Comparison of ENCODE assay signal across 8 cellular contexts in genomic region chr1:65792671-65793358, GRCh38. TPM values are rescaled to one million over a fixed set of nuclear protein-coding genes. Genes with fewer than 3 reads are reported as not detected.
DNase-seq lines count a peak whose midpoint lies in the region; ATAC-seq and TF ChIP-seq lines count a peak whose summit lies in the region.

TSS of gene PDE4B (plus strand) at chr1:65792895.

- H3K27me3 Mint-ChIP-seq in activated CD8-positive, alpha-beta T cell treated with anti-CD3 and anti-CD28 coated beads, Interleukin-2, amount 10 ng/mL, durations not matched to agents 7 days and 5 days (ENCODE audit: low read depth): peaks cover 52% of the 10 kb centered on the region

- peak within 1 kb of the TSS; percentile 78 for H3K4me3 ChIP-seq in iPS-15b (ENCODE audit: low read depth, low read length)
- H3K4me3 ChIP-seq in spleen: peak within 1 kb of the TSS in 7 of 8 donors; percentile 18 to 61 (median 37)

- peak within 1 kb of the TSS; percentile 21 for H3K4me3 Mint-ChIP-seq in activated CD8-positive, alpha-beta T cell treated with anti-CD3 and anti-CD28 coated beads, Interleukin-2, amount 10 ng/mL, durations not matched to agents 7 days and 5 days

- TF ChIP-seq POLR2A in spleen (IDR thresholded peaks at IDR 0.05): no peak

- H3K27ac Mint-ChIP-seq in activated CD8-positive, alpha-beta T cell treated with anti-CD3 and anti-CD28 coated beads, Interleukin-2, amount 10 ng/mL, durations not matched to agents 7 days and 5 days: no peak within 1 kb of the TSS

- no peaks in the 10 kb centered on the region for H3K9me3 ChIP-seq in iPS-15b (ENCODE audit: control insufficient read depth, insufficient read depth, low read length)
- H3K9me3 ChIP-seq in spleen: peaks cover 0 to 24% (median 21%) of the 10 kb centered on the region in 8 donors

- TF ChIP-seq CTCF in spleen (IDR thresholded peaks at IDR 0.05 in 8 of 11, conservative IDR thresholded peaks at IDR 0.05 in 3 of 11): no peak

- peak; percentile 44 for ATAC-seq in activated CD8-positive, alpha-beta T cell treated with anti-CD3 and anti-CD28 coated beads, Interleukin-2, amount 10 ng/mL, durations not matched to agents 7 days and 5 days
- ATAC-seq in GM18861 (IDR thresholded peaks at IDR 0.05; ENCODE audit: unreplicated experiment): no peak

- POLR2A ChIA-PET in activated CD8-positive, alpha-beta T cell treated with anti-CD3 and anti-CD28 coated beads, Interleukin-2, amount 10 ng/mL, durations not matched to agents 7 days and 5 days (lab: Charles Lee): no interaction called here

- H3K36me3 Mint-ChIP-seq in activated CD8-positive, alpha-beta T cell treated with anti-CD3 and anti-CD28 coated beads, Interleukin-2, amount 10 ng/mL, durations not matched to agents 7 days and 5 days (ENCODE audit: low read depth): no peaks in the 10 kb centered on the region

- H3K4me1 ChIP-seq in iPS-15b (ENCODE audit: control insufficient read depth, insufficient read depth, low read length) (no peaks in the 10 kb centered on the region), spleen (peaks cover 0 to 32% (median 15%) of the 10 kb centered on the region in 6 donors)

- peaks cover 3% of the 10 kb centered on the region for H3K9me3 Mint-ChIP-seq in activated CD8-positive, alpha-beta T cell treated with anti-CD3 and anti-CD28 coated beads, Interleukin-2, amount 10 ng/mL, durations not matched to agents 7 days and 5 days (ENCODE audit: insufficient read depth)

- H3K36me3 ChIP-seq in iPS-15b (ENCODE audit: control insufficient read depth, insufficient read depth, low read length): no peaks in the 10 kb centered on the region
- no peaks in the 10 kb centered on the region for H3K36me3 ChIP-seq in spleen

- H3K9ac ChIP-seq in iPS-15b (ENCODE audit: low read depth, low read length): no peak within 1 kb of the TSS

- intact Hi-C loops in spleen (cut with DNase I; ENCODE audit: low total_unique reads): no loop called here

- peaks cover 8% of the 10 kb centered on the region for H3K4me1 Mint-ChIP-seq in activated CD8-positive, alpha-beta T cell treated with anti-CD3 and anti-CD28 coated beads, Interleukin-2, amount 10 ng/mL, durations not matched to agents 7 days and 5 days (ENCODE audit: low read depth)

- H3K27ac ChIP-seq in spleen: peak within 1 kb of the TSS in 1 of 8 donors; percentile 24

- peak; percentile 66 for DNase-seq in AG08396 (ENCODE audit: low spot score)
- DNase-seq in HCEC 1CT: peak; percentile 56
- DNase-seq in activated CD8-positive, alpha-beta T cell treated with anti-CD3 and anti-CD28 coated beads, Interleukin-2, amount 10 ng/mL, durations not matched to agents 7 days and 5 days: no peak
- DNase-seq in spleen: peak; percentile 74
- no peak for DNase-seq in NCI-H1930 (lab: John Stamatoyannopoulos, UW)
- DNase-seq in SW480 (ENCODE audit: low spot score): no peak

- CTCF ChIA-PET in activated CD8-positive, alpha-beta T cell treated with anti-CD3 and anti-CD28 coated beads, Interleukin-2, amount 10 ng/mL, durations not matched to agents 7 days and 5 days (lab: Charles Lee): no interaction called here

- 2 to 5% (median 4%) methylated on average over 23 to 67 of the region's 67 CpGs for WGBS in spleen, 5 donors

- H3K27me3 ChIP-seq in iPS-15b (ENCODE audit: control insufficient read depth, insufficient read depth, low read length): peaks cover 69% of the 10 kb centered on the region
- H3K27me3 ChIP-seq in spleen (replicated peaks in 1 of 7): peaks cover 0 to 59% (median 18%) of the 10 kb centered on the region in 7 donors

RNA-seq across cellular contexts. Expression of gene PDE4B, which starts in this region (rescaled TPM):
- total RNA-seq in activated CD8-positive, alpha-beta T cell treated with anti-CD3 and anti-CD28 coated beads, Interleukin-2, amount 10 ng/mL, durations not matched to agents 7 days and 5 days: 10 to 100 TPM; 21.4 to 24.3 TPM
- total RNA-seq in spleen: 10 to 100 TPM; 37.9 to 88.2 (median 57.5) TPM
- polyA plus RNA-seq in spleen: 10 to 100 TPM; 12.6 to 16.1 (median 13.1) TPM

Comparison
In these comparisons a context has a peak if more than half of its experiments do, and no peak if none do; other contexts are left out.
1. DNase-seq: peak in AG08396 (single experiment), HCEC 1CT (single experiment) and spleen (single experiment); none in activated CD8-positive, alpha-beta T cell treated with anti-CD3 and anti-CD28 coated beads, Interleukin-2, amount 10 ng/mL, durations not matched to agents 7 days and 5 days (single experiment), NCI-H1930 (0 of 2) and SW480 (single experiment).